ENCODE assay signal across 8 cellular contexts in genomic region chr17:59844884-59845594, GRCh38. TPM values are rescaled to one million over a fixed set of nuclear protein-coding genes. Genes with fewer than 3 reads are reported as not detected.
DNase-seq lines count a peak whose midpoint lies in the region; ATAC-seq and TF ChIP-seq lines count a peak whose summit lies in the region.

No MANE protein-coding gene starts in this region.

- H3K27ac ChIP-seq in subcutaneous abdominal adipose tissue (ENCODE audit: low read depth, low read length) (peak overlapping the region; percentile 95), GM23338 (ENCODE audit: low read depth) (no peak overlapping the region)

- no peak overlapping the region for H3K4me3 ChIP-seq in fibroblast of pulmonary artery (replicated peaks; ENCODE audit: low read depth, low read length)
- H3K4me3 ChIP-seq in subcutaneous abdominal adipose tissue (ENCODE audit: low read depth in 1 of 5, low read length in 5 of 5) = peak overlapping the region in 1 of 5 donors; percentile 13
- H3K4me3 ChIP-seq in GM23338 = no peak overlapping the region

- no peak overlapping the region for H3K4me2 ChIP-seq in GM23338

- H3K9ac ChIP-seq in subcutaneous abdominal adipose tissue (ENCODE audit: low read length in 5 of 5) = peak overlapping the region in 1 of 5 donors; percentile 9

- no peak overlapping the region for H2AFZ ChIP-seq in GM23338

- ATAC-seq in GM23338 = no peak
- no peak for ATAC-seq in HG02970 (IDR thresholded peaks at IDR 0.05; ENCODE audit: low FRiP score, unreplicated experiment)

- no peak for DNase-seq in activated T-cell treated with anti-CD3 and anti-CD28 coated beads, Interleukin-2, amount 50 U/mL, for 24 hours
- DNase-seq in activated T-cell treated with anti-CD3 and anti-CD28 coated beads, Interleukin-2, amount 50 U/mL, for 48 hours = no peak
- DNase-seq in fibroblast of pulmonary artery (ENCODE audit: low read depth) (peak; percentile 82), GM23338 (ENCODE audit: low spot score) (no peak), anterior cingulate cortex (lab: John Stamatoyannopoulos, UW) (no peak)

- no peaks in the 10 kb centered on the region for H4K20me1 ChIP-seq in GM23338 (replicated peaks; ENCODE audit: insufficient read depth)

- H3K4me1 ChIP-seq in subcutaneous abdominal adipose tissue (ENCODE audit: control insufficient read depth in 5 of 5, insufficient read depth in 5 of 5, low read length in 5 of 5) (peaks cover 11 to 56% (median 50%) of the 10 kb centered on the region in 5 donors), GM23338 (ENCODE audit: insufficient read depth) (peaks cover 17% of the 10 kb centered on the region)

- peaks cover 33% of the 10 kb centered on the region for H3K36me3 Mint-ChIP-seq in activated T-cell treated with anti-CD3 and anti-CD28 coated beads, Interleukin-2, amount 50 U/mL, for 24 hours (ENCODE audit: low read depth)
- peaks cover 33% of the 10 kb centered on the region for H3K36me3 Mint-ChIP-seq in T-helper 1 cell treated with Interleukin-12 subunit alpha and Interleukin-12 subunit beta and Interleukin-4 antibody, amounts not matched to agents 30 μg/mL and 1 μg/mL, for 36 hours (ENCODE audit: low read depth)
- H3K36me3 Mint-ChIP-seq in GM23338 (ENCODE audit: low read depth) = peaks cover 34% of the 10 kb centered on the region

- peaks cover 80% of the 10 kb centered on the region for H3K4me1 Mint-ChIP-seq in activated T-cell treated with anti-CD3 and anti-CD28 coated beads, Interleukin-2, amount 50 U/mL, for 24 hours (ENCODE audit: low read depth)
- peaks cover 63% of the 10 kb centered on the region for H3K4me1 Mint-ChIP-seq in T-helper 1 cell treated with Interleukin-12 subunit alpha and Interleukin-12 subunit beta and Interleukin-4 antibody, amounts not matched to agents 30 μg/mL and 1 μg/mL, for 36 hours (ENCODE audit: low read depth)
- H3K4me1 Mint-ChIP-seq in GM23338 = peaks cover 53% of the 10 kb centered on the region

- no peaks in the 10 kb centered on the region for H3K27me3 Mint-ChIP-seq in activated T-cell treated with anti-CD3 and anti-CD28 coated beads, Interleukin-2, amount 50 U/mL, for 24 hours
- H3K27me3 Mint-ChIP-seq in T-helper 1 cell treated with Interleukin-12 subunit alpha and Interleukin-12 subunit beta and Interleukin-4 antibody, amounts not matched to agents 30 μg/mL and 1 μg/mL, for 36 hours (ENCODE audit: low read depth) = no peaks in the 10 kb centered on the region
- H3K27me3 Mint-ChIP-seq in GM23338 (ENCODE audit: insufficient read depth, low read depth, poor library complexity) = peaks cover 48% of the 10 kb centered on the region

- peaks cover 14% of the 10 kb centered on the region for H3K79me2 ChIP-seq in GM23338 (replicated peaks; ENCODE audit: insufficient read depth)

- no peaks in the 10 kb centered on the region for H3K9me3 Mint-ChIP-seq in activated T-cell treated with anti-CD3 and anti-CD28 coated beads, Interleukin-2, amount 50 U/mL, for 24 hours
- no peaks in the 10 kb centered on the region for H3K9me3 Mint-ChIP-seq in T-helper 1 cell treated with Interleukin-12 subunit alpha and Interleukin-12 subunit beta and Interleukin-4 antibody, amounts not matched to agents 30 μg/mL and 1 μg/mL, for 36 hours
- H3K9me3 Mint-ChIP-seq in GM23338 = peaks cover 4% of the 10 kb centered on the region; the same call in 2 of the 3 replicates

- H3K9me2 ChIP-seq in GM23338 (ENCODE audit: insufficient read depth) = no peaks in the 10 kb centered on the region

- peak overlapping the region; percentile 96 for H3K4me3 Mint-ChIP-seq in activated T-cell treated with anti-CD3 and anti-CD28 coated beads, Interleukin-2, amount 50 U/mL, for 24 hours
- H3K4me3 Mint-ChIP-seq in T-helper 1 cell treated with Interleukin-12 subunit alpha and Interleukin-12 subunit beta and Interleukin-4 antibody, amounts not matched to agents 30 μg/mL and 1 μg/mL, for 36 hours = peak overlapping the region; percentile 32
- H3K4me3 Mint-ChIP-seq in GM23338 = no peak overlapping the region

- H3K27ac Mint-ChIP-seq in activated T-cell treated with anti-CD3 and anti-CD28 coated beads, Interleukin-2, amount 50 U/mL, for 24 hours = peak overlapping the region; percentile 100
- peak overlapping the region; percentile 96 for H3K27ac Mint-ChIP-seq in T-helper 1 cell treated with Interleukin-12 subunit alpha and Interleukin-12 subunit beta and Interleukin-4 antibody, amounts not matched to agents 30 μg/mL and 1 μg/mL, for 36 hours
- no peak overlapping the region for H3K27ac Mint-ChIP-seq in GM23338

- TF ChIP-seq CTCF in fibroblast of pulmonary artery (IDR thresholded peaks at IDR 0.05; ENCODE audit: low read length, missing control alignments) (no peak), GM23338 (conservative IDR thresholded peaks at IDR 0.05; ENCODE audit: low read depth in 2 of 2) (no peak)

- no peaks in the 10 kb centered on the region for H3F3A ChIP-seq in GM23338 (replicated peaks; ENCODE audit: low read depth)

- no peaks in the 10 kb centered on the region for H3K9me3 ChIP-seq in subcutaneous abdominal adipose tissue (ENCODE audit: control insufficient read depth in 5 of 5, low read length in 5 of 5)

- no peaks in the 10 kb centered on the region for H3K27me3 ChIP-seq in subcutaneous abdominal adipose tissue (ENCODE audit: control insufficient read depth in 5 of 5, insufficient read depth in 4 of 5, low read length in 5 of 5)
- no peaks in the 10 kb centered on the region for H3K27me3 ChIP-seq in GM23338 (ENCODE audit: insufficient read depth)

- H3K36me3 ChIP-seq in subcutaneous abdominal adipose tissue (ENCODE audit: control insufficient read depth in 5 of 5, insufficient read depth in 5 of 5, low read length in 5 of 5) = peaks cover 0 to 12% (median 4%) of the 10 kb centered on the region in 5 donors
- H3K36me3 ChIP-seq in GM23338 (ENCODE audit: insufficient read depth) = no peaks in the 10 kb centered on the region

TF ChIP-seq in GM23338, 12 proteins besides CTCF, POLR2A, EP300 and RAD21 (continues in another document):
- TF ChIP-seq EZH2 (IDR thresholded peaks at IDR 0.05; ENCODE audit: low read depth, unreplicated experiment) = no peak
- no peak for TF ChIP-seq ZNF331 (CRISPR knock-in tag; IDR thresholded peaks at IDR 0.05; ENCODE audit: low read depth)
- TF ChIP-seq EZH2phosphoT487 (IDR thresholded peaks at IDR 0.05; ENCODE audit: unreplicated experiment) = no peak
- TF ChIP-seq ZNF462 (CRISPR knock-in tag; IDR thresholded peaks at IDR 0.05) = no peak

RNA-seq across cellular contexts. Expression of gene TUBD1, which starts 47.7 kb away (rescaled TPM):
- total RNA-seq in GM23338 (2014; rRNA removed; shearing (Covaris generic)) = 13.8 and 17.6 TPM in 2 replicates
- polyA plus RNA-seq in GM23338 (2016; fragmentation: Nextera tagmentation; extraction: Ambion mirVana) = 10.1 and 11.6 TPM in 2 replicates

RNA-seq across cellular contexts. Expression of gene RPS6KB1, which starts 47.9 kb away (rescaled TPM):
- 15.1 and 19.5 TPM in 2 replicates for total RNA-seq in GM23338 (2014; rRNA removed; shearing (Covaris generic))
- polyA plus RNA-seq in GM23338 (2016; fragmentation: Nextera tagmentation; extraction: Ambion mirVana) = 20.4 and 21.7 TPM in 2 replicates
